Comparison of ENCODE assay signal across 14 cellular contexts in the genomic region with DNA sequence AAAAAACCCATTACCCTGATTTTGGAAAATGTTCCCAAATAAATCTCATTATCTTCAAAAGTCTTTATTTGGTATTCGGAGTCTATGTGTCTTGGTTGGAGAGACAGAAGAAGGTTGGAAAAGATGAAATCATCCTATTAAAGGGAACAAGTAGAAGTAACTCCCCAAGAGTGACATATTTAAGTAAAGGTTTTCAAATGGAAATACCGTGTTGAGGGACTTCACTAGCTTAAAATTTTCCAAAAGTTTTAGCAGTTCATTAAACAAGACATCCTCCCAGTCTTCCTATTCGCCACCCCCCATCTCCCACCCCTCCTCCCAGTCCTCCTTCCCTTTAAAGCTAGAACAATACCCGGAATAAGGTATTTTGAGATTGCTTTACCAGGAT.
A peak's percentile ranks its signal among the peaks of the same experiment; 100 is the strongest.
DNase-seq lines count a peak whose midpoint lies in the region; TF ChIP-seq lines count a peak whose summit lies in the region.
"Had no signal": no experiment of that assay in that cellular context is flagged by ENCODE, and none has a peak within 500 bp of the region (broad histone marks: within the 10 kb centered on the region; RNA-seq: fewer than 3 reads in every experiment).

No MANE protein-coding gene starts in this region.

- H3K9me3 Mint-ChIP-seq in T-helper 2 cell treated with Interferon-gamma antibody and Interleukin-4, amounts not matched to agents 5 μg/mL and 100 μg/mL, for 36 hours, result no peaks in the 10 kb centered on the region
- H3K9me3 Mint-ChIP-seq in nephron, result no peaks in the 10 kb centered on the region

- H3K27me3 Mint-ChIP-seq in T-helper 2 cell treated with Interferon-gamma antibody and Interleukin-4, amounts not matched to agents 5 μg/mL and 100 μg/mL, for 36 hours (ENCODE audit: low read depth), result no peaks in the 10 kb centered on the region
- H3K27me3 Mint-ChIP-seq in nephron (ENCODE audit: low read depth), result peaks cover 26% of the 10 kb centered on the region

- H3K36me3 Mint-ChIP-seq in T-helper 2 cell treated with Interferon-gamma antibody and Interleukin-4, amounts not matched to agents 5 μg/mL and 100 μg/mL, for 36 hours (ENCODE audit: low read depth), result peaks cover 33% of the 10 kb centered on the region
- peaks cover 9% of the 10 kb centered on the region for H3K36me3 Mint-ChIP-seq in nephron (ENCODE audit: low read depth)

- peak overlapping the region; percentile 100; the same call in 1 of the 2 replicates for H3K9ac ChIP-seq in HUES64 (ENCODE audit: low read depth, low read length)

- H3K27me3 ChIP-seq in HUES64 (ENCODE audit: insufficient read depth, low read length), result no peaks in the 10 kb centered on the region
- no peaks in the 10 kb centered on the region for H3K27me3 ChIP-seq in ectodermal cell (ENCODE audit: control insufficient read depth, insufficient read depth, low read length, poor library complexity, severe bottlenecking)
- H3K27me3 ChIP-seq: tibial artery had no signal

- H3K9me3 ChIP-seq in HUES64 (ENCODE audit: insufficient read depth, low read depth, low read length), result no peaks in the 10 kb centered on the region
- H3K9me3 ChIP-seq in ectodermal cell (ENCODE audit: control insufficient read depth, low read length), result no peaks in the 10 kb centered on the region
- H3K9me3 ChIP-seq: colonic mucosa, esophagus muscularis mucosa, lower lobe of right lung, tibial artery had no signal

- H3K4me1 ChIP-seq in HUES64 (ENCODE audit: insufficient read depth, low read length) (peaks cover 51% of the 10 kb centered on the region), ectodermal cell (ENCODE audit: control insufficient read depth, insufficient read depth, low read length) (peaks cover 5% of the 10 kb centered on the region)
- H3K4me1 ChIP-seq: colonic mucosa, lower lobe of right lung had no signal

- H3K27ac Mint-ChIP-seq in T-helper 2 cell treated with Interferon-gamma antibody and Interleukin-4, amounts not matched to agents 5 μg/mL and 100 μg/mL, for 36 hours, result peak overlapping the region; percentile 96
- H3K27ac Mint-ChIP-seq in nephron, result peak overlapping the region; percentile 44 to 85 (median 54)

- peak overlapping the region; percentile 100 for H3K27ac ChIP-seq in HUES64 (ENCODE audit: low read depth, low read length)
- H3K27ac ChIP-seq in ectodermal cell (ENCODE audit: insufficient read depth, low read depth, low read length, poor library complexity, severe bottlenecking), result peak overlapping the region; percentile 92
- H3K27ac ChIP-seq: colonic mucosa, esophagus muscularis mucosa, lower lobe of right lung, tibial artery had no signal

- H3K36me3 ChIP-seq in HUES64 (ENCODE audit: insufficient read depth, low read length) (peaks cover 28% of the 10 kb centered on the region), ectodermal cell (ENCODE audit: control insufficient read depth, insufficient read depth, low read length) (peaks cover 12% of the 10 kb centered on the region)
- H3K36me3 ChIP-seq: colonic mucosa, esophagus muscularis mucosa, lower lobe of right lung, tibial artery had no signal

- no peak for TF ChIP-seq CTCF in nephron (IDR thresholded peaks at IDR 0.05; ENCODE audit: unreplicated experiment in 3 of 3)

- WGBS in HUES64, result 0% methylated on average over 1 of the region's 4 CpGs
- WGBS in ectodermal cell, 2 experiments, result 0% methylated on average over 4 of the region's 4 CpGs; no CpG with 5 or more reads in 1 of the 2 experiments

- DNase-seq in T-helper 2 cell treated with Interferon-gamma antibody and Interleukin-4, amounts not matched to agents 5 μg/mL and 100 μg/mL, for 36 hours (ENCODE audit: low spot score), result no peak
- no peak for DNase-seq in T-helper 2 cell
- no peak for DNase-seq in central memory CD4-positive, alpha-beta T cell
- DNase-seq in NCI-H1930 (lab: John Stamatoyannopoulos, UW), result no peak
- DNase-seq in DMS79 (lab: John Stamatoyannopoulos, UW), result no peak
- DNase-seq: colonic mucosa, lower lobe of right lung, NCI-H1417 treated with DMSO at 0.1 percent for 48 hours, NCI-H510A, tibial artery had no signal

- peak overlapping the region; percentile 98 for H3K4me3 ChIP-seq in HUES64 (ENCODE audit: low read length)
- peak overlapping the region; percentile 79 for H3K4me3 ChIP-seq in ectodermal cell (ENCODE audit: insufficient read depth, low read depth, low read length)
- H3K4me3 ChIP-seq: colonic mucosa had no signal

- H3K4me1 Mint-ChIP-seq in T-helper 2 cell treated with Interferon-gamma antibody and Interleukin-4, amounts not matched to agents 5 μg/mL and 100 μg/mL, for 36 hours (ENCODE audit: low read depth), result peaks cover 25% of the 10 kb centered on the region
- peaks cover 24% of the 10 kb centered on the region for H3K4me1 Mint-ChIP-seq in nephron

- peak overlapping the region; percentile 95 for H3K4me3 Mint-ChIP-seq in T-helper 2 cell treated with Interferon-gamma antibody and Interleukin-4, amounts not matched to agents 5 μg/mL and 100 μg/mL, for 36 hours
- peak overlapping the region; percentile 88 to 96 (median 92) for H3K4me3 Mint-ChIP-seq in nephron
